ENCODE assay signal across 8 cellular contexts in the genomic region with DNA sequence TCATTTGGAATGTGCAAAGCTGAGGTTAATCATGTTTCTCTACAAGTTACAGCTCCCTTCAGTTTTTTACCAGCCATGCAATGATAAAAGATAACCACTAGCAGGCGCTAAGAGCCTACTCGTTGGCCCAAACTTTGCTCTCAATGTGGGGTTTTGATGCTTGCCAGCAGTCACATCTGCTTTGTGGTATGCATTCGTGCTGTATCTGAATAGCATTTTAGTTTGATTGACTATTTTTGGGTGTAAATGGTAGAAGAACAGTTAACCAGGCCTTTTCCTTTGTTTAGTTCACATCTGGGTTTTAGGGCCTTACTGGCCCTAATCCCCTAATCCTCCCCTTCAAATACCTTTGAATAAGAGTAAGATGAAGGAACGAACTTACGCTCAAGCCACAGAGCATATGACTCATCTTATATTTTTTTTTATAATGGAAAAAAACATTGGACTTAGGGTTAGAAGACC. TPM values are rescaled to one million over a fixed set of nuclear protein-coding genes. Genes with fewer than 3 reads are reported as not detected.
DNase-seq lines count a peak whose midpoint lies in the region; ATAC-seq and TF ChIP-seq lines count a peak whose summit lies in the region.

No MANE protein-coding gene starts in this region.

- H3K9me3 Mint-ChIP-seq in activated CD4-positive, alpha-beta memory T cell treated with anti-CD3 and anti-CD28 coated beads for 36 hours = no peaks in the 10 kb centered on the region

- peak in 2 of 3 donors; percentile 47 to 80 for TF ChIP-seq CTCF in omental fat pad (IDR thresholded peaks at IDR 0.05)

- POLR2A ChIA-PET in activated CD4-positive, alpha-beta memory T cell treated with anti-CD3 and anti-CD28 coated beads for 36 hours (lab: Charles Lee) = interaction anchor here (0.6 kb wide), 1 partner anchor 276 kb away, joined by 3 read pairs; no protein-coding TSS in a partner anchor

- H3K4me1 Mint-ChIP-seq in activated CD4-positive, alpha-beta memory T cell treated with anti-CD3 and anti-CD28 coated beads for 36 hours (ENCODE audit: low read depth) = peaks cover 8% of the 10 kb centered on the region

- H3K27ac Mint-ChIP-seq in activated CD4-positive, alpha-beta memory T cell treated with anti-CD3 and anti-CD28 coated beads for 36 hours = no peak overlapping the region

- H3K27me3 Mint-ChIP-seq in activated CD4-positive, alpha-beta memory T cell treated with anti-CD3 and anti-CD28 coated beads for 36 hours = peaks cover 20% of the 10 kb centered on the region

- intact Hi-C loops in activated CD4-positive, alpha-beta memory T cell treated with anti-CD3 and anti-CD28 coated beads for 36 hours (cut with micrococcal nuclease) = loop anchor here (1.0 to 10.0 kb wide), 5 partner anchors 83 to 549 kb away; a partner anchor contains a TSS

- H3K4me3 Mint-ChIP-seq in activated CD4-positive, alpha-beta memory T cell treated with anti-CD3 and anti-CD28 coated beads for 36 hours = no peak overlapping the region

- ATAC-seq in HG03175 (IDR thresholded peaks at IDR 0.05; ENCODE audit: unreplicated experiment) = peak; percentile 51
- peak; percentile 64 for ATAC-seq in omental fat pad (ENCODE audit: low FRiP score)
- no peak for ATAC-seq in HG02973 (IDR thresholded peaks at IDR 0.05; ENCODE audit: unreplicated experiment)

- no peaks in the 10 kb centered on the region for H3K36me3 Mint-ChIP-seq in activated CD4-positive, alpha-beta memory T cell treated with anti-CD3 and anti-CD28 coated beads for 36 hours

- DNase-seq in stimulated activated CD8-positive, alpha-beta memory T cell treated with anti-CD3 and anti-CD28 coated beads, Interleukin-12 subunit alpha, Interleukin-12 subunit beta, amount 100 ng/mL, for 1 hour (ENCODE audit: low read depth) = peak; percentile 15
- no peak for DNase-seq in stimulated activated CD8-positive, alpha-beta memory T cell treated with anti-CD3 and anti-CD28 coated beads, Interleukin-4, amount 100 ng/mL, for 48 hours
- peak; percentile 8 to 81 for DNase-seq in NCI-H524 (lab: John Stamatoyannopoulos, UW)
- DNase-seq in activated CD4-positive, alpha-beta memory T cell treated with anti-CD3 and anti-CD28 coated beads for 36 hours = peak; percentile 45
- peak; percentile 89 for DNase-seq in fibroblast of the conjunctiva (ENCODE audit: low read depth)
- DNase-seq in omental fat pad (ENCODE audit: low spot score) = no peak

- CTCF ChIA-PET in activated CD4-positive, alpha-beta memory T cell treated with anti-CD3 and anti-CD28 coated beads for 36 hours (lab: Charles Lee) = interaction anchor here (0.5 to 8.8 kb wide), 59 partner anchors 8 to 1749 kb away, joined by 3 to 226 read pairs (median 4); no protein-coding TSS in a partner anchor

RNA-seq across cellular contexts. Expression of a gene that starts 4.4 kb away (rescaled TPM):
- total RNA-seq in activated CD4-positive, alpha-beta memory T cell treated with anti-CD3 and anti-CD28 coated beads for 36 hours = not detected
- total RNA-seq in omental fat pad = 10 to 100 TPM; 24.6 to 57.6 (median 47.8) TPM

RNA-seq across cellular contexts. Expression of a gene that starts 56.7 kb away (rescaled TPM):
- 10 to 100 TPM; 20.9 to 22.7 TPM for total RNA-seq in activated CD4-positive, alpha-beta memory T cell treated with anti-CD3 and anti-CD28 coated beads for 36 hours
- 10 to 100 TPM; 38.9 to 79.1 (median 54.9) TPM for total RNA-seq in omental fat pad

Comparison
In these comparisons a context has a peak if more than half of its experiments do, and no peak if none do; other contexts are left out.
1. DNase-seq: peak in stimulated activated CD8-positive, alpha-beta memory T cell treated with anti-CD3 and anti-CD28 coated beads, Interleukin-12 subunit alpha, Interleukin-12 subunit beta, amount 100 ng/mL, for 1 hour (single experiment), NCI-H524 (2 of 2), activated CD4-positive, alpha-beta memory T cell treated with anti-CD3 and anti-CD28 coated beads for 36 hours (single experiment) and fibroblast of the conjunctiva (single experiment); none in stimulated activated CD8-positive, alpha-beta memory T cell treated with anti-CD3 and anti-CD28 coated beads, Interleukin-4, amount 100 ng/mL, for 48 hours (single experiment) and omental fat pad (single experiment).
2. RNA of a gene that starts 4.4 kb away (total RNA-seq): 24.6 to 57.6 TPM in omental fat pad; not detected in activated CD4-positive, alpha-beta memory T cell treated with anti-CD3 and anti-CD28 coated beads for 36 hours; every median in the first group is over 10 times any median in the second.